Comparison of ENCODE assay signal across 8 cellular contexts in genomic region chr1:204074274-204075115, GRCh38. TPM values are rescaled to one million over a fixed set of nuclear protein-coding genes. Genes with fewer than 3 reads are reported as not detected.
DNase-seq lines count a peak whose midpoint lies in the region; ATAC-seq and TF ChIP-seq lines count a peak whose summit lies in the region.

No MANE protein-coding gene starts in this region.

- no peaks in the 10 kb centered on the region for H3K9me3 Mint-ChIP-seq in activated T-cell treated with anti-CD3 and anti-CD28 coated beads, Interleukin-2, amount 50 U/mL, for 24 hours
- H3K9me3 Mint-ChIP-seq in stimulated activated memory B cell treated with anti-CD40 and anti-IgM and Interleukin-4, amounts not matched to agents 10 μg/mL and 1 μg/mL and 100 μg/mL, for 72 hours = no peaks in the 10 kb centered on the region

- H3K9me3 ChIP-seq in Peyer's patch (no peaks in the 10 kb centered on the region), left lung (no peaks in the 10 kb centered on the region)

- peaks cover 79% of the 10 kb centered on the region for H3K27me3 Mint-ChIP-seq in activated T-cell treated with anti-CD3 and anti-CD28 coated beads, Interleukin-2, amount 50 U/mL, for 24 hours
- peaks cover 76% of the 10 kb centered on the region for H3K27me3 Mint-ChIP-seq in stimulated activated memory B cell treated with anti-CD40 and anti-IgM and Interleukin-4, amounts not matched to agents 10 μg/mL and 1 μg/mL and 100 μg/mL, for 72 hours

- H3K36me3 Mint-ChIP-seq in activated T-cell treated with anti-CD3 and anti-CD28 coated beads, Interleukin-2, amount 50 U/mL, for 24 hours (ENCODE audit: low read depth) = no peaks in the 10 kb centered on the region
- H3K36me3 Mint-ChIP-seq in stimulated activated memory B cell treated with anti-CD40 and anti-IgM and Interleukin-4, amounts not matched to agents 10 μg/mL and 1 μg/mL and 100 μg/mL, for 72 hours = no peaks in the 10 kb centered on the region

- H3K27ac Mint-ChIP-seq in activated T-cell treated with anti-CD3 and anti-CD28 coated beads, Interleukin-2, amount 50 U/mL, for 24 hours = peak overlapping the region; percentile 22
- H3K27ac Mint-ChIP-seq in stimulated activated memory B cell treated with anti-CD40 and anti-IgM and Interleukin-4, amounts not matched to agents 10 μg/mL and 1 μg/mL and 100 μg/mL, for 72 hours = no peak overlapping the region

- H3K4me3 Mint-ChIP-seq in activated T-cell treated with anti-CD3 and anti-CD28 coated beads, Interleukin-2, amount 50 U/mL, for 24 hours = peak overlapping the region; percentile 75
- H3K4me3 Mint-ChIP-seq in stimulated activated memory B cell treated with anti-CD40 and anti-IgM and Interleukin-4, amounts not matched to agents 10 μg/mL and 1 μg/mL and 100 μg/mL, for 72 hours = peak overlapping the region; percentile 71

- no peaks in the 10 kb centered on the region for H3K27me3 ChIP-seq in Peyer's patch
- peaks cover 0 to 64% of the 10 kb centered on the region in 2 donors for H3K27me3 ChIP-seq in left lung

- H3K27ac ChIP-seq in Peyer's patch (peak overlapping the region; percentile 70 to 96 (median 83)), left lung (peak overlapping the region; percentile 78 to 86)

- peaks cover 0 to 44% (median 3%) of the 10 kb centered on the region in 4 donors for H3K4me1 ChIP-seq in Peyer's patch
- H3K4me1 ChIP-seq in left lung = peaks cover 34 to 53% of the 10 kb centered on the region in 2 donors

- H3K36me3 ChIP-seq in Peyer's patch = no peaks in the 10 kb centered on the region
- no peaks in the 10 kb centered on the region for H3K36me3 ChIP-seq in left lung

- H3K4me3 ChIP-seq in Peyer's patch (peak overlapping the region; percentile 48 to 74 (median 64)), left lung (peak overlapping the region; percentile 65 to 66)

- peak; percentile 38 for ATAC-seq in left lung
- no peak for ATAC-seq in stimulated activated memory B cell treated with anti-CD40 and anti-IgM and Interleukin-4, amounts not matched to agents 10 μg/mL and 1 μg/mL and 100 μg/mL, for 72 hours
- ATAC-seq in HG02973 (IDR thresholded peaks at IDR 0.05; ENCODE audit: unreplicated experiment) = no peak
- ATAC-seq in GM18520 (IDR thresholded peaks at IDR 0.05; ENCODE audit: unreplicated experiment) = no peak

- H3K4me1 Mint-ChIP-seq in activated T-cell treated with anti-CD3 and anti-CD28 coated beads, Interleukin-2, amount 50 U/mL, for 24 hours (ENCODE audit: low read depth) = peaks cover 21% of the 10 kb centered on the region
- peaks cover 20% of the 10 kb centered on the region for H3K4me1 Mint-ChIP-seq in stimulated activated memory B cell treated with anti-CD40 and anti-IgM and Interleukin-4, amounts not matched to agents 10 μg/mL and 1 μg/mL and 100 μg/mL, for 72 hours

- no peak for DNase-seq in activated T-cell treated with anti-CD3 and anti-CD28 coated beads, Interleukin-2, amount 50 U/mL, for 24 hours
- DNase-seq in activated T-cell treated with anti-CD3 and anti-CD28 coated beads for 4 hours (no peak), Peyer's patch (peak in 2 of 3 donors; percentile 83 to 91), dermis microvascular lymphatic vessel endothelial cell (ENCODE audit: low read depth in 2 of 2) (peak; percentile 45 to 76), left lung (peak; percentile 73 to 84)

- TF ChIP-seq CTCF in Peyer's patch (IDR thresholded peaks at IDR 0.05) (peak in 1 of 6 experiments; percentile 9), left lung (IDR thresholded peaks at IDR 0.05) (no peak)

- peak in 1 of 2 donors; percentile 49 for TF ChIP-seq POLR2A in Peyer's patch (IDR thresholded peaks at IDR 0.05)

- intact Hi-C loops in left lung (cut with DNase I) = loop anchor here in 1 of 2 donors (10.0 kb wide), 1 partner anchor 50 kb away; no protein-coding TSS in a partner anchor

RNA-seq across cellular contexts. Expression of gene SOX13, which starts 1.6 kb away (rescaled TPM):
- total RNA-seq in Peyer's patch = 10 to 100 TPM; 42.1 to 80.3 (median 59.0) TPM
- 7.4 and 8.9 TPM in 2 replicates for total RNA-seq in dermis microvascular lymphatic vessel endothelial cell
- total RNA-seq in left lung = 10 to 100 TPM; 41.7 to 45.0 TPM

Comparison
In these comparisons a context has a peak if more than half of its experiments do, and no peak if none do; other contexts are left out.
1. DNase-seq: peak in Peyer's patch (2 of 3), dermis microvascular lymphatic vessel endothelial cell (2 of 2) and left lung (2 of 2); none in activated T-cell treated with anti-CD3 and anti-CD28 coated beads, Interleukin-2, amount 50 U/mL, for 24 hours (single experiment) and activated T-cell treated with anti-CD3 and anti-CD28 coated beads for 4 hours (single experiment).